1 cellular context compared by ENCODE assay signal in genomic region chr17:81244358-81245023, GRCh38.
A peak's percentile ranks its signal among the peaks of the same experiment; 100 is the strongest.
TF ChIP-seq lines count a peak whose summit lies in the region.

No MANE protein-coding gene starts in this region.

TF ChIP-seq in HepG2, 621 proteins besides CTCF, POLR2A, EP300 and RAD21 (continued from another document and continues in another):
- TF ChIP-seq NFKB2 (CRISPR knock-in tag; IDR thresholded peaks at IDR 0.05; ENCODE audit: borderline replicate concordance): peak; percentile 67; the same call in 1 of the 2 replicates
- peak; percentile 63 for TF ChIP-seq ZBTB33 (CRISPR knock-in tag; IDR thresholded peaks at IDR 0.05)
- TF ChIP-seq TFE3 (CRISPR knock-in tag; IDR thresholded peaks at IDR 0.05): 0 out of 2 replicates have a peak, but pooled peaks have one; percentile 19
- TF ChIP-seq GATAD2A (CRISPR knock-in tag; IDR thresholded peaks at IDR 0.05): no peak
- no peak for TF ChIP-seq TBX3 (IDR thresholded peaks at IDR 0.05; ENCODE audit: borderline replicate concordance)
- TF ChIP-seq TSC22D2 (CRISPR knock-in tag; IDR thresholded peaks at IDR 0.05; ENCODE audit: borderline replicate concordance): no peak
- 0 out of 2 replicates have a peak, but pooled peaks have one; percentile 35 for TF ChIP-seq ZNF670 (CRISPR knock-in tag; IDR thresholded peaks at IDR 0.05; ENCODE audit: borderline replicate concordance)
- TF ChIP-seq ZNF33B (CRISPR knock-in tag; IDR thresholded peaks at IDR 0.05): no peak
- peak; percentile 80; the same call in 1 of the 2 replicates for TF ChIP-seq TIGD3 (CRISPR knock-in tag; IDR thresholded peaks at IDR 0.05; ENCODE audit: borderline replicate concordance)
- TF ChIP-seq ZNF513 (CRISPR knock-in tag; conservative IDR thresholded peaks at IDR 0.05): 0 out of 2 replicates have a peak, but pooled peaks have one; percentile 76
- no peak for TF ChIP-seq DBP (CRISPR knock-in tag; IDR thresholded peaks at IDR 0.05; ENCODE audit: not compliant biosample characterization)
- TF ChIP-seq RFXAP (CRISPR knock-in tag; IDR thresholded peaks at IDR 0.05; ENCODE audit: borderline replicate concordance): 0 out of 2 replicates have a peak, but pooled peaks have one; percentile 51
- TF ChIP-seq ZNF781 (CRISPR knock-in tag; IDR thresholded peaks at IDR 0.05; ENCODE audit: borderline replicate concordance, not compliant biosample characterization): peak; percentile 42
- TF ChIP-seq SOX13 (IDR thresholded peaks at IDR 0.05): peak; percentile 54; the same call in 1 of the 2 replicates
- TF ChIP-seq SOX13 (CRISPR knock-in tag; conservative IDR thresholded peaks at IDR 0.05 in 1 of 2, IDR thresholded peaks at IDR 0.05 in 1 of 2): peak in 1 of 2 experiments; percentile 64; a peak in 2 of 4 replicates
- TF ChIP-seq ZNF350 (CRISPR knock-in tag; IDR thresholded peaks at IDR 0.05; ENCODE audit: borderline replicate concordance, low read depth): 0 out of 2 replicates have a peak, but pooled peaks have one; percentile 3
- peak; percentile 19; the same call in 1 of the 2 replicates for TF ChIP-seq BCL3 (CRISPR knock-in tag; IDR thresholded peaks at IDR 0.05)
- TF ChIP-seq SMAD9 (CRISPR knock-in tag; IDR thresholded peaks at IDR 0.05): no peak
- peak; percentile 23; the same call in 1 of the 2 replicates for TF ChIP-seq RBFOX2 (IDR thresholded peaks at IDR 0.05; ENCODE audit: low read depth, low read length)
- no peak for TF ChIP-seq ZNF557 (CRISPR knock-in tag; IDR thresholded peaks at IDR 0.05)
- peak; percentile 25; the same call in 1 of the 2 replicates for TF ChIP-seq NFAT5 (CRISPR knock-in tag; IDR thresholded peaks at IDR 0.05)
- 0 out of 2 replicates have a peak, but pooled peaks have one; percentile 63 for TF ChIP-seq FIP1L1 (IDR thresholded peaks at IDR 0.05; ENCODE audit: borderline replicate concordance, insufficient read depth, low read depth, low read length)
- TF ChIP-seq ZFY (CRISPR knock-in tag; IDR thresholded peaks at IDR 0.05): peak; percentile 11; the same call in 1 of the 2 replicates
- 0 out of 2 replicates have a peak, but pooled peaks have one; percentile 17 for TF ChIP-seq ZHX2 (IDR thresholded peaks at IDR 0.05; ENCODE audit: low read depth)
- 0 out of 2 replicates have a peak, but pooled peaks have one; percentile 10 for TF ChIP-seq ZHX2 (CRISPR knock-in tag; IDR thresholded peaks at IDR 0.05; ENCODE audit: borderline replicate concordance)
